ENCODE assay signal across 25 cellular contexts in genomic region chr7:69605070-69605469, GRCh38.
"Had no signal": no experiment of that assay in that cellular context is flagged by ENCODE, and none has a peak within 500 bp of the region (broad histone marks: within the 10 kb centered on the region; RNA-seq: fewer than 3 reads in every experiment).

No MANE protein-coding gene starts in this region.

- H3K9me3 Mint-ChIP-seq: activated naive CD4-positive, alpha-beta T cell treated with anti-CD3 and anti-CD28 coated beads for 36 hours; activated naive CD8-positive, alpha-beta T cell treated with anti-CD3 and anti-CD28 coated beads for 36 hours; brain; T-helper 2 cell treated with Interferon-gamma antibody and Interleukin-4, amounts not matched to agents 5 μg/mL and 100 μg/mL, for 36 hours had no signal

- H3K4me3 ChIP-seq: adrenal gland, cardiac muscle cell, colonic mucosa, esophagus squamous epithelium, heart right ventricle, left lung, lower lobe of right lung, spleen, transverse colon had no signal

- ATAC-seq: heart right ventricle; left lung; lower lobe of right lung; naive thymus-derived CD8-positive, alpha-beta T cell; right cardiac atrium had no signal

- H3K4me3 Mint-ChIP-seq: activated naive CD4-positive, alpha-beta T cell treated with anti-CD3 and anti-CD28 coated beads for 36 hours; activated naive CD8-positive, alpha-beta T cell treated with anti-CD3 and anti-CD28 coated beads for 36 hours; brain; naive thymus-derived CD8-positive, alpha-beta T cell; T-helper 2 cell treated with Interferon-gamma antibody and Interleukin-4, amounts not matched to agents 5 μg/mL and 100 μg/mL, for 36 hours had no signal

- DNase-seq: activated CD4-positive, alpha-beta T cell treated with anti-CD3 and anti-CD28 coated beads for 48 hours; activated CD4-positive, alpha-beta T cell treated with anti-CD3 and anti-CD28 coated beads, Interleukin-2, amount 50 U/mL, for 48 hours; activated CD8-positive, alpha-beta memory T cell treated with anti-CD3 and anti-CD28 coated beads for 24 hours; activated effector memory CD4-positive, alpha-beta T cell treated with Interleukin-2 at 50 U/mL for 16 hours; activated naive CD4-positive, alpha-beta T cell treated with anti-CD3 and anti-CD28 coated beads for 36 hours; activated naive CD8-positive, alpha-beta T cell treated with anti-CD3 and anti-CD28 coated beads for 36 hours; adrenal gland; aorta; cerebellar nuclear complex; colonic mucosa; effector CD8-positive, alpha-beta T cell; esophagus squamous epithelium; foreskin melanocyte; heart right ventricle; left lung; lower lobe of right lung; mesenchymal stem cell; naive thymus-derived CD8-positive, alpha-beta T cell; right cardiac atrium; spleen; stimulated activated naive CD4-positive, alpha-beta T cell treated with Interleukin-2 at 50 U/mL for 16 hours; transverse colon had no signal

- H3K4me1 ChIP-seq: colonic mucosa had no signal

- H3K36me3 ChIP-seq: adrenal gland, cardiac muscle cell, colonic mucosa, esophagus squamous epithelium, heart right ventricle, left lung, lower lobe of right lung, spleen, transverse colon had no signal

- H3K4me1 Mint-ChIP-seq: activated naive CD8-positive, alpha-beta T cell treated with anti-CD3 and anti-CD28 coated beads for 36 hours; brain had no signal

- H3K27ac Mint-ChIP-seq: activated naive CD4-positive, alpha-beta T cell treated with anti-CD3 and anti-CD28 coated beads for 36 hours; activated naive CD8-positive, alpha-beta T cell treated with anti-CD3 and anti-CD28 coated beads for 36 hours; brain; naive thymus-derived CD8-positive, alpha-beta T cell; T-helper 2 cell treated with Interferon-gamma antibody and Interleukin-4, amounts not matched to agents 5 μg/mL and 100 μg/mL, for 36 hours had no signal

- H3K36me3 Mint-ChIP-seq: activated naive CD8-positive, alpha-beta T cell treated with anti-CD3 and anti-CD28 coated beads for 36 hours; brain had no signal

- H3K9me3 ChIP-seq: adrenal gland, colonic mucosa, esophagus squamous epithelium, heart right ventricle, left lung, lower lobe of right lung, spleen, transverse colon had no signal

- H3K27me3 ChIP-seq: adrenal gland had no signal
